26 cellular contexts compared by ENCODE assay signal in genomic region chr1:147162093-147162492, GRCh38. TPM values are rescaled to one million over a fixed set of nuclear protein-coding genes. Genes with fewer than 3 reads are reported as not detected.
DNase-seq lines count a peak whose midpoint lies in the region; ATAC-seq and TF ChIP-seq lines count a peak whose summit lies in the region.
"Had no signal": no experiment of that assay in that cellular context is flagged by ENCODE, and none has a peak within 500 bp of the region (broad histone marks: within the 10 kb centered on the region; RNA-seq: fewer than 3 reads in every experiment).

No MANE protein-coding gene starts in this region.

- TF ChIP-seq EP300 in gastroesophageal sphincter (IDR thresholded peaks at IDR 0.05) = no peak

- H3K4me1 ChIP-seq in RWPE2 (ENCODE audit: insufficient read depth, poor library complexity, severe bottlenecking) (peaks cover 31% of the 10 kb centered on the region), gastroesophageal sphincter (no peaks in the 10 kb centered on the region)

- H3K27ac ChIP-seq in RWPE2 (ENCODE audit: poor library complexity, severe bottlenecking) (peak overlapping the region; percentile 92), epithelial cell of prostate (peak overlapping the region; percentile 73), gastroesophageal sphincter (no peak overlapping the region)
- H3K27ac ChIP-seq: 22Rv1, C4-2B had no signal

- H3K27me3 ChIP-seq in RWPE2 (ENCODE audit: insufficient read depth, poor library complexity, severe bottlenecking) (no peaks in the 10 kb centered on the region), gastroesophageal sphincter (no peaks in the 10 kb centered on the region)

- no peaks in the 10 kb centered on the region for H3K4me1 Mint-ChIP-seq in activated T-cell treated with anti-CD3 and anti-CD28 coated beads, Interleukin-2, amount 50 U/mL, for 72 hours (ENCODE audit: low read depth)
- H3K4me1 Mint-ChIP-seq: B cell; CD8-positive, alpha-beta memory T cell had no signal

- no peak for ATAC-seq in activated T-cell treated with anti-CD3 and anti-CD28 coated beads, Interleukin-2, amount 50 U/mL, for 72 hours (replicated peaks in 1 of 2)
- ATAC-seq in RWPE2 (ENCODE audit: low read depth) (peak; percentile 93), gastroesophageal sphincter (no peak)

- no peak for TF ChIP-seq CTCF in RWPE2 (IDR thresholded peaks at IDR 0.05; ENCODE audit: poor library complexity, severe bottlenecking)
- no peak for TF ChIP-seq CTCF in gastroesophageal sphincter (IDR thresholded peaks at IDR 0.05)

- H3K9me3 ChIP-seq in RWPE2 (ENCODE audit: severe bottlenecking) (no peaks in the 10 kb centered on the region), gastroesophageal sphincter (no peaks in the 10 kb centered on the region)

- peak overlapping the region; percentile 9 for H3K27ac Mint-ChIP-seq in activated T-cell treated with anti-CD3 and anti-CD28 coated beads, Interleukin-2, amount 50 U/mL, for 72 hours
- H3K27ac Mint-ChIP-seq: B cell had no signal

- H3K4me3 Mint-ChIP-seq in activated T-cell treated with anti-CD3 and anti-CD28 coated beads, Interleukin-2, amount 50 U/mL, for 72 hours = no peak overlapping the region
- H3K4me3 Mint-ChIP-seq: B cell; CD8-positive, alpha-beta memory T cell had no signal

- H3K27me3 Mint-ChIP-seq in activated T-cell treated with anti-CD3 and anti-CD28 coated beads, Interleukin-2, amount 50 U/mL, for 72 hours (ENCODE audit: low read depth) = no peaks in the 10 kb centered on the region
- H3K27me3 Mint-ChIP-seq: B cell; CD8-positive, alpha-beta memory T cell had no signal

- H3K9me3 Mint-ChIP-seq in activated T-cell treated with anti-CD3 and anti-CD28 coated beads, Interleukin-2, amount 50 U/mL, for 72 hours = no peaks in the 10 kb centered on the region
- H3K9me3 Mint-ChIP-seq: CD8-positive, alpha-beta memory T cell had no signal

- peaks cover 100% of the 10 kb centered on the region for H3K36me3 ChIP-seq in RWPE2 (ENCODE audit: low read depth)
- peaks cover 13 to 89% of the 10 kb centered on the region in 2 donors for H3K36me3 ChIP-seq in gastroesophageal sphincter

- peaks cover 6 to 20% of the 10 kb centered on the region in 2 donors for H3K36me3 Mint-ChIP-seq in activated T-cell treated with anti-CD3 and anti-CD28 coated beads, Interleukin-2, amount 50 U/mL, for 72 hours (ENCODE audit: insufficient read depth in 2 of 2)

- TF ChIP-seq POLR2A in gastroesophageal sphincter (IDR thresholded peaks at IDR 0.05) = no peak

- DNase-seq in activated T-cell treated with anti-CD3 and anti-CD28 coated beads, Interleukin-2, amount 50 U/mL, for 72 hours = no peak
- no peak for DNase-seq in activated T-cell treated with anti-CD3 and anti-CD28 coated beads for 4 hours
- DNase-seq in RWPE2 (ENCODE audit: low spot score) = no peak
- no peak for DNase-seq in epithelial cell of prostate (ENCODE audit: low read depth, low spot score)
- no peak for DNase-seq in SHP77 (lab: John Stamatoyannopoulos, UW)
- no peak for DNase-seq in NCI-H1092 treated with DMSO at 0.1 percent for 48 hours (lab: John Stamatoyannopoulos, UW)
- DNase-seq in NCI-H2196 (lab: John Stamatoyannopoulos, UW; ENCODE audit: unreplicated experiment) = no peak
- DNase-seq: CD8-positive, alpha-beta memory T cell; DMS 273 treated with DMSO at 0.1 percent for 48 hours; DMS79; EL; GF-D8; IMR-90; KG1; MM.1S; NCI-H1436; NCI-H187 treated with DMSO at 0.1 percent for 48 hours; NCI-H2171 treated with DMSO at 0.1 percent for 48 hours; NCI-H446; NCI-H524 treated with DMSO at 0.1 percent for 48 hours; NCI-H774; Right ventricle myocardium superior had no signal

- no peak overlapping the region for H3K4me3 ChIP-seq in RWPE2 (ENCODE audit: severe bottlenecking)
- H3K4me3 ChIP-seq in gastroesophageal sphincter = no peak overlapping the region

RNA-seq across cellular contexts. Expression of gene PRKAB2, which starts 10.2 kb away (rescaled TPM):
- total RNA-seq in activated T-cell treated with anti-CD3 and anti-CD28 coated beads, Interleukin-2, amount 50 U/mL, for 72 hours = 10 to 100 TPM; 10.8 to 11.3 TPM
- total RNA-seq in gastroesophageal sphincter = 10 to 100 TPM; 24.9 to 51.4 (median 39.4) TPM

Comparison
In these comparisons a context has a peak if more than half of its experiments do, and no peak if none do; other contexts are left out.
1. H3K27ac ChIP-seq: peak in RWPE2 (single experiment) and epithelial cell of prostate (single experiment); none in gastroesophageal sphincter (0 of 4).